In the genomic region with DNA sequence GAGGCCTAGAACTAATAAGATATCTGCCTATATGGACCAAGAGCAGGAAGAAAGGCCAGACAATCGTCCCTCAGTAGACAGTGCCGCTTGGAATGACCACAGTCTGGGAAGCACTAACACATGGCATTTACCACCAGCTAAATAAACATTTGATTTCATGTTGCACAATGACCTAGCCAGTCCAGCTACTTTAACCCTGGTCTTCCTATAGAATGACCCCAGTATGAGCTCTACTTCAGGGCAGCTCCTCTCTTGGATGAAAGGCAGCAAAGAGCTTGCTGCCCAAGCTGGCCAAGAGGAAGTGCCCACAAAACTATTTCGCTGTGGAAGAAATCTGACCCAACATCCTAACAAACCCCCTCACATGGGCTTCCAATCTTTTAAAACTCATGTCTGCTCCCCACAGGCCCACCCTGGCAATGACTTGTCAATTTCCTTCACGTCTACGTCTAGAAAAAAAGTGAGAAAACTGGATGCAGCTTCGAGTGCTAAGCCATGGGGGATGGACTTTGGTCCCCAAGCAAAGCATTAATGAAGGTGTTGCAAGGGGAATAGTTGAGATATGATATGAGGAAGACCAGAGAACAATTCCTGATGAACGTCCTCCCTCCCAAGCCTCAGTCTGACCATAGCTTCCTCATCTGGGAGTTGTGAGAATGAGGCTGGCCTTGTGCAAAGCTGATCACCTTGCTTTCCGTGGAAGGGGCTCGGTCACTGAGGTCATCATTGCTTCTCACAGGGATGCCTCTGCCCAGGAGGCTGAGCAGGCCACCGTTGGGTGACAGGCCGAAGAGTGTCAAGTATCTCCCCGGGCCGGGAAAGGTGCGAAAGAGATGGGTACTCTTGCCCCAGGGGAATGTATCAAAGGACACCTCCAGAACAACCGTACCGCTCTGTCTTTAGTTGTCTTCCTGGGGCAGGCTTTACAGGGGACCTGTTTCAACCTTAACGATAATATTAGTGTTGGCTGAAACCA, we compare ENCODE assay signal across 8 cellular contexts. TPM values are rescaled to one million over a fixed set of nuclear protein-coding genes. Genes with fewer than 3 reads are reported as not detected.
A peak's percentile ranks its signal among the peaks of the same experiment; 100 is the strongest.
DNase-seq lines count a peak whose midpoint lies in the region; ATAC-seq and TF ChIP-seq lines count a peak whose summit lies in the region.

No MANE protein-coding gene starts in this region.

- H3K27me3 Mint-ChIP-seq in endodermal cell (ENCODE audit: insufficient read depth), result no peaks in the 10 kb centered on the region
- no peaks in the 10 kb centered on the region for H3K27me3 Mint-ChIP-seq in natural killer cell treated with Interleukin-12 subunit alpha and Interleukin-12 subunit beta and Interleukin-15 and Interleukin-18, amount 100 ng/mL, for 72 hours

- TF ChIP-seq CTCF in endodermal cell (conservative IDR thresholded peaks at IDR 0.05), result no peak

- peak overlapping the region; percentile 89 for H3K4me3 Mint-ChIP-seq in endodermal cell
- H3K4me3 Mint-ChIP-seq in natural killer cell treated with Interleukin-12 subunit alpha and Interleukin-12 subunit beta and Interleukin-15 and Interleukin-18, amount 100 ng/mL, for 72 hours, result peak overlapping the region; percentile 86

- no peaks in the 10 kb centered on the region for H3K4me1 ChIP-seq in endodermal cell (ENCODE audit: control insufficient read depth, insufficient read depth, low read length)

- no peak overlapping the region for H3K27ac ChIP-seq in endodermal cell (ENCODE audit: low read depth, low read length)

- peak overlapping the region; percentile 90 for H3K4me3 ChIP-seq in endodermal cell (ENCODE audit: low read length)

- no peaks in the 10 kb centered on the region for H3K36me3 ChIP-seq in endodermal cell (ENCODE audit: control insufficient read depth, insufficient read depth, low read length)

- peak in 1 of 2 donors; percentile 8 for ATAC-seq in natural killer cell treated with Interleukin-12 subunit alpha and Interleukin-12 subunit beta and Interleukin-15 and Interleukin-18, amount 100 ng/mL, for 72 hours
- no peak for ATAC-seq in HG02623 (IDR thresholded peaks at IDR 0.05; ENCODE audit: unreplicated experiment)
- ATAC-seq in GM18870 (IDR thresholded peaks at IDR 0.05; ENCODE audit: unreplicated experiment), result no peak

- H3K9me3 ChIP-seq in endodermal cell (ENCODE audit: control insufficient read depth, low read length), result no peaks in the 10 kb centered on the region

- 58 to 70% methylated on average over 10 to 17 of the region's 17 CpGs for whole genome bisulfite sequencing in endodermal cell (ENCODE audit: insufficient coverage in 1 of 2, insufficient read length in 1 of 2), 2 experiments

- H3K4me1 Mint-ChIP-seq in endodermal cell, result peaks cover 10% of the 10 kb centered on the region
- H3K4me1 Mint-ChIP-seq in natural killer cell treated with Interleukin-12 subunit alpha and Interleukin-12 subunit beta and Interleukin-15 and Interleukin-18, amount 100 ng/mL, for 72 hours (ENCODE audit: low read depth in 2 of 2), result peaks cover 32 to 40% of the 10 kb centered on the region in 2 donors

- H3K27ac Mint-ChIP-seq in endodermal cell, result no peak overlapping the region
- peak overlapping the region; percentile 98 to 99 for H3K27ac Mint-ChIP-seq in natural killer cell treated with Interleukin-12 subunit alpha and Interleukin-12 subunit beta and Interleukin-15 and Interleukin-18, amount 100 ng/mL, for 72 hours

- no peaks in the 10 kb centered on the region for H3K36me3 Mint-ChIP-seq in endodermal cell (ENCODE audit: low read depth)
- H3K36me3 Mint-ChIP-seq in natural killer cell treated with Interleukin-12 subunit alpha and Interleukin-12 subunit beta and Interleukin-15 and Interleukin-18, amount 100 ng/mL, for 72 hours, result no peaks in the 10 kb centered on the region

- H3K9me3 Mint-ChIP-seq in endodermal cell, result no peaks in the 10 kb centered on the region
- no peaks in the 10 kb centered on the region for H3K9me3 Mint-ChIP-seq in natural killer cell treated with Interleukin-12 subunit alpha and Interleukin-12 subunit beta and Interleukin-15 and Interleukin-18, amount 100 ng/mL, for 72 hours

- DNase-seq in activated CD8-positive, alpha-beta memory T cell treated with anti-CD3 and anti-CD28 coated beads for 24 hours, result peak; percentile 61
- no peak for DNase-seq in activated CD8-positive, alpha-beta memory T cell treated with anti-CD3 and anti-CD28 coated beads, Interleukin-2, amount 50 U/mL, for 4 hours
- DNase-seq in OCI-M1 (lab: John Stamatoyannopoulos, UW) (peak; percentile 49), endodermal cell (peak; percentile 45), NCI-H2196 treated with DMSO at 0.1 percent for 48 hours (lab: John Stamatoyannopoulos, UW; ENCODE audit: unreplicated experiment) (no peak)
- no peak for DNase-seq in natural killer cell treated with Interleukin-12 subunit alpha and Interleukin-12 subunit beta and Interleukin-15 and Interleukin-18, amount 100 ng/mL, for 72 hours (ENCODE audit: low spot score)

- H3K9ac ChIP-seq in endodermal cell (ENCODE audit: extremely low read depth, low read length, poor library complexity, severe bottlenecking), result no peak overlapping the region

- no peaks in the 10 kb centered on the region for H3K27me3 ChIP-seq in endodermal cell (ENCODE audit: control insufficient read depth, insufficient read depth, low read length, poor library complexity, severe bottlenecking)

RNA-seq across cellular contexts. Expression of a gene that starts 1.0 kb away (rescaled TPM):
- 1 to 10 TPM; 5.0 to 6.7 TPM for total RNA-seq in endodermal cell
- polyA plus RNA-seq in endodermal cell (2013, experiment 1 of 2), result 10.5 TPM
- 8.4 TPM for polyA plus RNA-seq in endodermal cell (2013, experiment 2 of 2)
- 10 to 100 TPM; 27.8 to 32.5 TPM for total RNA-seq in natural killer cell treated with Interleukin-12 subunit alpha and Interleukin-12 subunit beta and Interleukin-15 and Interleukin-18, amount 100 ng/mL, for 72 hours

RNA-seq across cellular contexts. Expression of a gene that starts 21.0 kb away (rescaled TPM):
- total RNA-seq in endodermal cell, result 100 to 1,000 TPM in 1 of 2 donors, 10 to 100 TPM in 1; 86.6 to 113 TPM
- 65.9 TPM for polyA plus RNA-seq in endodermal cell (2013, experiment 1 of 2)
- 65.7 TPM for polyA plus RNA-seq in endodermal cell (2013, experiment 2 of 2)
- 100 to 1,000 TPM; 141 to 238 TPM for total RNA-seq in natural killer cell treated with Interleukin-12 subunit alpha and Interleukin-12 subunit beta and Interleukin-15 and Interleukin-18, amount 100 ng/mL, for 72 hours

RNA-seq across cellular contexts. Expression of a gene that starts 50.0 kb away (rescaled TPM):
- 10 to 100 TPM; 38.9 to 41.2 TPM for total RNA-seq in endodermal cell
- 23.1 TPM for polyA plus RNA-seq in endodermal cell (2013, experiment 1 of 2)
- 23.4 TPM for polyA plus RNA-seq in endodermal cell (2013, experiment 2 of 2)
- total RNA-seq in natural killer cell treated with Interleukin-12 subunit alpha and Interleukin-12 subunit beta and Interleukin-15 and Interleukin-18, amount 100 ng/mL, for 72 hours, result 10 to 100 TPM; 46.0 to 46.4 TPM

Comparison
In these comparisons a context has a peak if more than half of its experiments do, and no peak if none do; other contexts are left out.
1. DNase-seq: peak in activated CD8-positive, alpha-beta memory T cell treated with anti-CD3 and anti-CD28 coated beads for 24 hours (single experiment), OCI-M1 (single experiment) and endodermal cell (single experiment); none in activated CD8-positive, alpha-beta memory T cell treated with anti-CD3 and anti-CD28 coated beads, Interleukin-2, amount 50 U/mL, for 4 hours (single experiment), natural killer cell treated with Interleukin-12 subunit alpha and Interleukin-12 subunit beta and Interleukin-15 and Interleukin-18, amount 100 ng/mL, for 72 hours (single experiment) and NCI-H2196 treated with DMSO at 0.1 percent for 48 hours (single experiment).